ENCODE assay signal across 10 cellular contexts in the genomic region with DNA sequence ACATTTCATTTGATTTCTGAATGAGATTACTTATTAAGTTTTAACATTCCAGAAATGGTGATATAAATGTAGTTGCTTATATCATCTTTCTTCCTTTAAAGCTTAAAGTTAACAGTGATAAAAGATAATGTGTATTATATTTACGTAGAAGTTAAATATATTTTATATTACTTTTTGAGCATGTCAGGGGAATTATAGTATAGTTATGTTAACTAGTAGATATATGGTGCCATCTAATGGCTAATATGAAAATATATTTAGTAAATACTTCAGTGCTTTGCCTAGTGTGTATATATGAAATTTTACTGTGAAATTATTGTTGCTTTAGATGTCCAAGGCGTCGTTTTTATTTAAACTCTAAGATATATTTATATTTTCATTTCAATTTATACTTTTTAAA. TPM values are rescaled to one million over a fixed set of nuclear protein-coding genes. Genes with fewer than 3 reads are reported as not detected.
DNase-seq lines count a peak whose midpoint lies in the region; ATAC-seq, FAIRE-seq and TF ChIP-seq lines count a peak whose summit lies in the region.
"Had no signal": no experiment of that assay in that cellular context is flagged by ENCODE, and none has a peak within 500 bp of the region (broad histone marks: within the 10 kb centered on the region; RNA-seq: fewer than 3 reads in every experiment).

No MANE protein-coding gene starts in this region.

- no peak overlapping the region for H2BK120ac ChIP-seq in IMR-90 (ENCODE audit: low read depth, low read length)

- FAIRE-seq in islet of Langerhans (lab: Jason Lieb, UNC) = peak; percentile 94
- no peak for FAIRE-seq in GM12891 (lab: Jason Lieb, UNC)

- dilution Hi-C loops in IMR-90 (cut with HindIII; ENCODE audit: low sequenced_read_pairs, unreplicated experiment) = loop anchor here (25.0 kb wide), 1 partner anchor 177 kb away; a partner anchor contains a TSS

- peak; percentile 85 for ATAC-seq in IMR-90 (ENCODE audit: low read depth)
- ATAC-seq in HG03354 (IDR thresholded peaks at IDR 0.05; ENCODE audit: poor library complexity, severe bottlenecking, unreplicated experiment) = no peak
- no peak for ATAC-seq in HG02678 (IDR thresholded peaks at IDR 0.05; ENCODE audit: unreplicated experiment)

- WGBS in IMR-90 (ENCODE audit: extremely low coverage in 2 of 2, insufficient read length in 1 of 2), 2 experiments = no CpG with 5 or more reads among the region's 3 CpGs

- no peak overlapping the region for H3K14ac ChIP-seq in IMR-90 (replicated peaks; ENCODE audit: low read depth, low read length)

- TF ChIP-seq CTCF in IMR-90 (conservative IDR thresholded peaks at IDR 0.05; ENCODE audit: low read depth, low read length) = peak; percentile 53

- no peaks in the 10 kb centered on the region for H3K36me3 ChIP-seq in IMR-90 (ENCODE audit: control insufficient read depth, insufficient read depth, low read length)
- no peaks in the 10 kb centered on the region for H3K36me3 ChIP-seq in SK-N-MC (ENCODE audit: insufficient read depth, low read length)

- H3K18ac ChIP-seq in IMR-90 (ENCODE audit: low read depth, low read length) = no peak overlapping the region

- H3K9me3 ChIP-seq in IMR-90 (ENCODE audit: control insufficient read depth, insufficient read depth, low read length) (no peaks in the 10 kb centered on the region), SK-N-MC (ENCODE audit: low read depth, low read length) (no peaks in the 10 kb centered on the region)

- DNase-seq in COLO829 (ENCODE audit: low spot score) = peak; percentile 45
- peak; percentile 34 for DNase-seq in IMR-90
- peak; percentile 12 for DNase-seq in SK-N-MC (ENCODE audit: low read depth, low spot score)
- DNase-seq in GM12891 (ENCODE audit: insufficient read length, low spot score) = no peak
- no peak for DNase-seq in HEK293T (ENCODE audit: extremely low spot score)
- DNase-seq: stimulated activated CD4-positive, alpha-beta T cell treated with anti-CD3 and anti-CD28 coated beads, Interleukin-15, amount 100 ng/mL, for 24 hours had no signal

- no peak overlapping the region for H4K91ac ChIP-seq in IMR-90 (ENCODE audit: insufficient read depth, low read depth, low read length)

- H2BK20ac ChIP-seq in IMR-90 (ENCODE audit: low read depth, low read length) = no peak overlapping the region

- no peak overlapping the region for H3K4me2 ChIP-seq in IMR-90 (ENCODE audit: low read depth, low read length)

- POLR2A ChIA-PET in IMR-90 (lab: Charles Lee; ENCODE audit: unreplicated experiment) = no interaction called here
- POLR2A ChIA-PET in HEK293T (lab: Yijun Ruan, JAX) = no interaction called here

- BruUV-seq in IMR-90 (replicated peaks; lab: Mats Ljungman, UMichigan) = no TSS peak

- no peak overlapping the region for H3K23ac ChIP-seq in IMR-90 (ENCODE audit: low read depth, low read length)

- TF ChIP-seq RAD21 in IMR-90 (IDR thresholded peaks at IDR 0.05; ENCODE audit: low read length) = peak; percentile 56

- H2AK9ac ChIP-seq in IMR-90 (replicated peaks; ENCODE audit: low read depth, low read length, poor library complexity) = no peak overlapping the region

- no peaks in the 10 kb centered on the region for H4K20me1 ChIP-seq in IMR-90 (ENCODE audit: insufficient read depth, low read length)

- CTCF ChIA-PET in IMR-90 (lab: Yijun Ruan, JAX) (interaction anchor here (0.6 to 5.0 kb wide), 7 partner anchors 114 to 167 kb away, joined by 3 to 27 read pairs (median 3); no protein-coding TSS in a partner anchor), HEK293T (lab: Yijun Ruan, JAX) (interaction anchor here (0.7 to 3.7 kb wide), 6 partner anchors 89 to 162 kb away, joined by 3 to 19 read pairs (median 5); a partner anchor contains a TSS)

- in situ Hi-C loops in IMR-90 (cut with MboI; ENCODE audit: low sequenced_read_pairs) = loop anchor here (5.0 kb wide), 1 partner anchor 117 kb away; no protein-coding TSS in a partner anchor

- H3K4me1 ChIP-seq in IMR-90 (ENCODE audit: control insufficient read depth, insufficient read depth, low read length) = no peaks in the 10 kb centered on the region

- intact Hi-C loops in IMR-90 (cut with micrococcal nuclease) = loop anchor here (1.0 to 5.0 kb wide), 2 partner anchors 112 to 129 kb away; no protein-coding TSS in a partner anchor

- H3K9me1 ChIP-seq in IMR-90 (ENCODE audit: insufficient read depth, low read length) = no peaks in the 10 kb centered on the region

- no peak overlapping the region for H4K8ac ChIP-seq in IMR-90 (ENCODE audit: low read depth in 2 of 2, low read length in 2 of 2)

- no peak overlapping the region for H3K4ac ChIP-seq in IMR-90 (ENCODE audit: low read depth, low read length)

- no peak for TF ChIP-seq POLR2A in IMR-90 (IDR thresholded peaks at IDR 0.05; ENCODE audit: low read depth, low read length)
- TF ChIP-seq POLR2A in GM12891 (IDR thresholded peaks at IDR 0.05; ENCODE audit: low read depth, low read length) = no peak

- H3K4me3 ChIP-seq in IMR-90 (ENCODE audit: insufficient read depth, low read depth, low read length) = no peak overlapping the region
- H3K4me3 ChIP-seq in SK-N-MC = no peak overlapping the region

- no peaks in the 10 kb centered on the region for H3K27me3 ChIP-seq in IMR-90 (ENCODE audit: control insufficient read depth, insufficient read depth, low read length)

- no peak overlapping the region for H2AK5ac ChIP-seq in IMR-90 (ENCODE audit: low read depth, low read length)

- H3K27ac ChIP-seq in IMR-90 (ENCODE audit: insufficient read depth, low read length) (no peak overlapping the region), SK-N-MC (no peak overlapping the region)
- H3K27ac ChIP-seq: epithelial cell of prostate had no signal

- no peak overlapping the region for H2BK15ac ChIP-seq in IMR-90 (ENCODE audit: low read depth, low read length)

- no peak overlapping the region for H2BK5ac ChIP-seq in IMR-90 (ENCODE audit: low read depth, low read length, poor library complexity, severe bottlenecking)

- H2AFZ ChIP-seq in IMR-90 (replicated peaks; ENCODE audit: low read length, poor library complexity) = no peak overlapping the region

- no peak overlapping the region for H3K56ac ChIP-seq in IMR-90 (ENCODE audit: extremely low read depth, insufficient read depth, low read length)

- no peak overlapping the region for H4K5ac ChIP-seq in IMR-90 (ENCODE audit: low read depth, low read length)

- H3K79me1 ChIP-seq in IMR-90 (ENCODE audit: low read depth in 1 of 2, low read length in 2 of 2) = no peaks in the 10 kb centered on the region

- H3K9ac ChIP-seq in IMR-90 (ENCODE audit: low read depth, low read length) (no peak overlapping the region), SK-N-MC (ENCODE audit: insufficient read length) (no peak overlapping the region)

TF ChIP-seq in IMR-90, 13 proteins besides CTCF, POLR2A, EP300 and RAD21:
- TF ChIP-seq SMC3 (IDR thresholded peaks at IDR 0.05; ENCODE audit: low read depth, low read length) = peak; percentile 54
- TF ChIP-seq, protein P1, sequence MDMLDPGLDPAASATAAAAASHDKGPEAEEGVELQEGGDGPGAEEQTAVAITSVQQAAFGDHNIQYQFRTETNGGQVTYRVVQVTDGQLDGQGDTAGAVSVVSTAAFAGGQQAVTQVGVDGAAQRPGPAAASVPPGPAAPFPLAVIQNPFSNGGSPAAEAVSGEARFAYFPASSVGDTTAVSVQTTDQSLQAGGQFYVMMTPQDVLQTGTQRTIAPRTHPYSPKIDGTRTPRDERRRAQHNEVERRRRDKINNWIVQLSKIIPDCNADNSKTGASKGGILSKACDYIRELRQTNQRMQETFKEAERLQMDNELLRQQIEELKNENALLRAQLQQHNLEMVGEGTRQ (IDR thresholded peaks at IDR 0.05; ENCODE audit: low read depth, low read length) = no peak

TF ChIP-seq in GM12891, 5 proteins besides CTCF, POLR2A, EP300 and RAD21:
- TF ChIP-seq SPI1 (IDR thresholded peaks at IDR 0.05; ENCODE audit: low read depth, low read length) (no peak), POU2F2 (IDR thresholded peaks at IDR 0.05; ENCODE audit: low read depth, low read length) (no peak), PAX5 (IDR thresholded peaks at IDR 0.05; ENCODE audit: insufficient read depth, low read length, severe bottlenecking) (no peak), TAF1 (IDR thresholded peaks at IDR 0.05; ENCODE audit: low read depth, low read length) (no peak), POLR2AphosphoS5 (IDR thresholded peaks at IDR 0.05; ENCODE audit: low read depth, low read length) (no peak)

TF ChIP-seq in HEK293T, 16 proteins besides CTCF, POLR2A, EP300 and RAD21:
- no peak for TF ChIP-seq HDGF (IDR thresholded peaks at IDR 0.05; ENCODE audit: borderline replicate concordance)
- TF ChIP-seq TARDBP (IDR thresholded peaks at IDR 0.05) = no peak
- TF ChIP-seq NFRKB (IDR thresholded peaks at IDR 0.05) = no peak
- TF ChIP-seq ARNT (IDR thresholded peaks at IDR 0.05) = no peak
- no peak for TF ChIP-seq BHLHE40 (IDR thresholded peaks at IDR 0.05; ENCODE audit: borderline replicate concordance)

RNA-seq across cellular contexts. Expression of a gene that starts 51.5 kb away (rescaled TPM):
- total RNA-seq in IMR-90 (2012; rRNA removed) = 1.3 and 1.4 TPM in 2 replicates
- 0.14 and 0.16 TPM in 2 replicates for polyA plus RNA-seq in IMR-90 (2012; rRNA removed)
- polyA plus RNA-seq in IMR-90 (2012; cell fraction: cytosol; rRNA removed) = 0.01 and 0.12 TPM in 2 replicates
- polyA plus RNA-seq in IMR-90 (2012; cell fraction: nucleus; rRNA removed; ENCODE audit: low replicate concordance) = 0.02 and 0.19 TPM in 2 replicates
- not detected for polyA plus RNA-seq in GM12891 (2012; ENCODE audit: low read depth, missing spikeins)

Comparison
In these comparisons a context has a peak if more than half of its experiments do, and no peak if none do; other contexts are left out.
1. DNase-seq: peak in COLO829 (single experiment), IMR-90 (single experiment) and SK-N-MC (single experiment); none in GM12891 (single experiment) and HEK293T (single experiment).